In the genomic region with DNA sequence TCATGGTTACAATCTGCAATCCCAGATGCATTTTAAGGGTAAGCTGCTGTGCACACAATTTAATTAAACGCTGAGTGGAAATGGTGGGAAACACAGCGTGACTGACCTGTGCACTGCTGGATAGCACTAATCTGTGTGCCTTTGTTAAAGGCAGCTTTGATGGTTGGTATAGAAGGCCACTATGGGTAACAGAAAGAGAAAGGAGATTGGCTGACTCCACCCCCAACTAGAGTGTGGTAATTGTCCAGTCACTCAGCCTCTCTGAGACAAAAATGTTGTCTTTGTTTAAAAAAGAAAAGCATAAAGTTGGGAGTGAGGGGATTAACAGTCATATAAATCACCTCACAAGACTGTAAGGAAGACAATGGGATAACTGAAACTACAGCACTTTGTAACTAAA, we compare ENCODE assay signal across 10 cellular contexts. TPM values are rescaled to one million over a fixed set of nuclear protein-coding genes. Genes with fewer than 3 reads are reported as not detected.
DNase-seq lines count a peak whose midpoint lies in the region; TF ChIP-seq lines count a peak whose summit lies in the region.
"Not testable (repeated sequence)": the region's sequence is repeated elsewhere in the genome, so short reads cannot be mapped to it uniquely, and the experiment has no call there.
"Had no signal": no experiment of that assay in that cellular context is flagged by ENCODE, and none has a peak within 500 bp of the region (broad histone marks: within the 10 kb centered on the region; RNA-seq: fewer than 3 reads in every experiment).

No MANE protein-coding gene starts in this region.

- not testable (repeated sequence) for H3K9me3 ChIP-seq in HUES48 (ENCODE audit: control insufficient read depth, insufficient read depth, low read length); ectodermal cell (ENCODE audit: control insufficient read depth, low read length); neural progenitor cell (ENCODE audit: low read depth)

- not testable (repeated sequence) for H3K4me1 Mint-ChIP-seq in neural progenitor cell

- not testable (repeated sequence) for TF ChIP-seq CTCF in fibroblast of pulmonary artery (IDR thresholded peaks at IDR 0.05; ENCODE audit: low read length, missing control alignments); neural progenitor cell (IDR thresholded peaks at IDR 0.05)

- not testable (repeated sequence) for H3K9me3 Mint-ChIP-seq in neural progenitor cell

- H3K27ac Mint-ChIP-seq in neural progenitor cell = peak overlapping the region; percentile 66

- peak overlapping the region; percentile 20 for H3K27ac ChIP-seq in HUES48 (ENCODE audit: low read depth, low read length)
- peak overlapping the region; percentile 44 for H3K27ac ChIP-seq in ectodermal cell (ENCODE audit: insufficient read depth, low read depth, low read length, poor library complexity, severe bottlenecking)
- peak overlapping the region; percentile 85 for H3K27ac ChIP-seq in neural progenitor cell

- DNase-seq in H7 = peak; percentile 1
- peak; percentile 4 for DNase-seq in amniotic epithelial cell (ENCODE audit: low read depth)
- DNase-seq in fibroblast of pulmonary artery (ENCODE audit: low read depth) = peak; percentile 24
- DNase-seq in neural progenitor cell (ENCODE audit: low spot score) = peak; percentile 80
- DNase-seq in retina = peak; percentile 8

- not testable (repeated sequence) for H3F3A ChIP-seq in neural progenitor cell (ENCODE audit: low read depth)

- not testable (repeated sequence) for H2AFZ ChIP-seq in neural progenitor cell (replicated peaks)

- H3K36me3 Mint-ChIP-seq in neural progenitor cell = not testable (repeated sequence)

- H3K27me3 ChIP-seq in H7 (ENCODE audit: control insufficient read depth, insufficient read depth, low read length); HUES48 (ENCODE audit: control insufficient read depth, insufficient read depth, low read length); ectodermal cell (ENCODE audit: control insufficient read depth, insufficient read depth, low read length, poor library complexity, severe bottlenecking); neural progenitor cell: not testable (repeated sequence)

- H3K4me2 ChIP-seq in neural progenitor cell = peak overlapping the region; percentile 45

- H3K36me3 ChIP-seq in H7 (replicated peaks; ENCODE audit: control insufficient read depth, insufficient read depth, low read length); HUES48 (ENCODE audit: control insufficient read depth, insufficient read depth, low read length); ectodermal cell (ENCODE audit: control insufficient read depth, insufficient read depth, low read length); neural progenitor cell: not testable (repeated sequence)

- not testable (repeated sequence) for H4K20me1 ChIP-seq in neural progenitor cell (ENCODE audit: low read depth)

- not testable (repeated sequence) for H3K4me1 ChIP-seq in HUES48 (ENCODE audit: control insufficient read depth, insufficient read depth, low read length); ectodermal cell (ENCODE audit: control insufficient read depth, insufficient read depth, low read length); neural progenitor cell

- not testable (repeated sequence) for H3K79me2 ChIP-seq in neural progenitor cell (ENCODE audit: low read depth)

- H3K4me3 ChIP-seq in H7 (ENCODE audit: insufficient read depth, low read depth, low read length); HUES48 (ENCODE audit: low read depth, low read length); ectodermal cell (ENCODE audit: insufficient read depth, low read depth, low read length); fibroblast of pulmonary artery (replicated peaks; ENCODE audit: low read depth, low read length); neural progenitor cell: not testable (repeated sequence)

- not testable (repeated sequence) for H3K27me3 Mint-ChIP-seq in neural progenitor cell (ENCODE audit: insufficient read depth, low read depth)

- H3K9ac ChIP-seq in HUES48 (ENCODE audit: low read depth, low read length); neural progenitor cell: not testable (repeated sequence)

- WGBS in ectodermal cell, 2 experiments = 20 to 23% methylated on average over 2 of the region's 2 CpGs

- H3K4me3 Mint-ChIP-seq in neural progenitor cell = not testable (repeated sequence)

RNA-seq across cellular contexts. Expression of a gene that starts 48.8 kb away (rescaled TPM):
- 1.0 and 2.0 TPM in 2 replicates for total RNA-seq in H7 (2014; rRNA removed; shearing (Covaris generic))
- 14.2 TPM for polyA plus RNA-seq in ectodermal cell (2013, experiment 1 of 4)
- 15.9 TPM for polyA plus RNA-seq in ectodermal cell (2013, experiment 2 of 4)
- 10.8 TPM for polyA plus RNA-seq in ectodermal cell (2013, experiment 3 of 4)
- 13.1 TPM for polyA plus RNA-seq in ectodermal cell (2013, experiment 4 of 4)
- total RNA-seq in neural progenitor cell (ENCODE audit: low replicate concordance) = 16.0 and 22.8 TPM in 2 replicates
- total RNA-seq: CD4-positive, CD25-positive, alpha-beta regulatory T cell; CD8-positive, alpha-beta memory T cell; GM23248 had no signal
- polyA plus RNA-seq: CD4-positive, CD25-positive, alpha-beta regulatory T cell; CD8-positive, alpha-beta memory T cell; GM23248 had no signal

Comparison
In these comparisons a context has a peak if more than half of its experiments do, and no peak if none do; other contexts are left out.
1. DNase-seq: peak in every context shown above with its lines; median percentile 80 in neural progenitor cell; 24 in fibroblast of pulmonary artery; 8 in retina; 4 in amniotic epithelial cell; 1 in H7.
2. H3K27ac ChIP-seq: peak in every context shown above with its lines; median percentile 85 in neural progenitor cell; 44 in ectodermal cell; 20 in HUES48.